ENCODE assay signal across 14 cellular contexts in the genomic region with DNA sequence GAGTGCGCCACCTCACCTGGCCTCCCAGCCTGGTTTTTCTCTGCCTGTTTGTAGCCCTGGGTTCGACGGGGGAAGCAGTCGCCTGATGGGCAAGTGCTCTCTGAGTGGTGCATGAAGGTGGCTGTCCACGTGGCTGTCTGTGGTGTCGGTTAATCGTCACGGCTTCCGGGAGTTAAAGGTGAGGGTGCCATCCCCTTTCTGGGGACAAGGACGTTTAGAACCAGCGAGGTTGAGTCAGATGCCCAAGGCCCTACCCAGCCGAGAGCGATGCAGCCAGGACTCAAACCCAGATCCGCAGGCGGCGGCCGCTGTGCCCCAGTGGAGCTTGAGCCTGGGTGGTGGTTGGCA. TPM values are rescaled to one million over a fixed set of nuclear protein-coding genes. Genes with fewer than 3 reads are reported as not detected.
DNase-seq lines count a peak whose midpoint lies in the region; ATAC-seq and TF ChIP-seq lines count a peak whose summit lies in the region.
"Had no signal": no experiment of that assay in that cellular context is flagged by ENCODE, and none has a peak within 500 bp of the region (broad histone marks: within the 10 kb centered on the region; RNA-seq: fewer than 3 reads in every experiment).

No MANE protein-coding gene starts in this region.

- DNase-seq in NB4 (ENCODE audit: low read depth) (peak; percentile 87), mammary epithelial cell (no peak), mesenchymal stem cell (no peak), testis (no peak), PC-3 (no peak), GM10266 (ENCODE audit: extremely low spot score) (no peak)
- DNase-seq in activated naive CD4-positive, alpha-beta T cell treated with Interleukin-2 at 50 U/mL for 16 hours = no peak
- no peak for DNase-seq in activated T-cell treated with anti-CD3 and anti-CD28 coated beads, Interleukin-2, amount 50 U/mL, for 24 hours
- DNase-seq: activated naive CD4-positive, alpha-beta T cell treated with anti-CD3 and anti-CD28 coated beads, Interleukin-2, amount 50 U/mL, for 16 hours; central memory CD4-positive, alpha-beta T cell; nephron progenitor cell had no signal

- WGBS in mammary epithelial cell (ENCODE audit: low coverage, missing lambda C conversion rate) = 87% methylated on average over 14 of the region's 17 CpGs
- WGBS in mesenchymal stem cell = 96% methylated on average over 17 of the region's 17 CpGs
- 85 to 92% methylated on average over 11 to 17 of the region's 17 CpGs for WGBS in testis, 2 donors

- H2AFZ ChIP-seq in mammary epithelial cell (ENCODE audit: low read depth, low read length) (no peak overlapping the region), mesenchymal stem cell (ENCODE audit: low read depth, low read length) (no peak overlapping the region), PC-3 (ENCODE audit: low read length) (no peak overlapping the region)
- H2AFZ ChIP-seq: hepatocyte had no signal

- peaks cover 54% of the 10 kb centered on the region for H3K79me1 ChIP-seq in mesenchymal stem cell (replicated peaks; ENCODE audit: low read length, poor library complexity, severe bottlenecking)

- H3K18ac ChIP-seq in mesenchymal stem cell (ENCODE audit: low read depth in 1 of 2, low read length in 2 of 2) = no peak overlapping the region

- H3K4me1 Mint-ChIP-seq in activated T-cell treated with anti-CD3 and anti-CD28 coated beads, Interleukin-2, amount 50 U/mL, for 24 hours (ENCODE audit: low read depth) = peaks cover 4% of the 10 kb centered on the region

- H3K4me2 ChIP-seq in mammary epithelial cell (ENCODE audit: insufficient read depth, low read depth, low read length) (peak overlapping the region; percentile 2), mesenchymal stem cell (ENCODE audit: low read length, poor library complexity, severe bottlenecking) (no peak overlapping the region), PC-3 (ENCODE audit: low read length) (no peak overlapping the region)
- H3K4me2 ChIP-seq: hepatocyte had no signal

- POLR2A ChIA-PET in PC-3 (lab: Charles Lee; ENCODE audit: unreplicated experiment) = no interaction called here

- intact Hi-C loops in mammary epithelial cell (cut with micrococcal nuclease) (no loop called here), testis (cut with DNase I; ENCODE audit: low total_unique reads) (no loop called here), PC-3 (cut with micrococcal nuclease) (no loop called here)

- in situ Hi-C loops in mammary epithelial cell (cut with MboI; ENCODE audit: low sequenced_read_pairs in 2 of 2) = no loop called here

- no peak overlapping the region for H2BK12ac ChIP-seq in mesenchymal stem cell (ENCODE audit: low read length in 2 of 2)

- H3K4me1 ChIP-seq in mammary epithelial cell (ENCODE audit: insufficient read depth, low read length) = peaks cover 87% of the 10 kb centered on the region
- peaks cover 84% of the 10 kb centered on the region for H3K4me1 ChIP-seq in mesenchymal stem cell (ENCODE audit: control insufficient read depth, insufficient read depth, low read depth, low read length)
- H3K4me1 ChIP-seq in testis = peaks cover 91% of the 10 kb centered on the region
- H3K4me1 ChIP-seq in PC-3 (ENCODE audit: insufficient read depth, low read length) = peaks cover 19% of the 10 kb centered on the region

- H3F3A ChIP-seq in PC-3 (ENCODE audit: low read length, unreplicated experiment) = no peaks in the 10 kb centered on the region

- H3K79me2 ChIP-seq in mammary epithelial cell (ENCODE audit: insufficient read depth, low read length) (peaks cover 97% of the 10 kb centered on the region), PC-3 (ENCODE audit: low read length) (peaks cover 46% of the 10 kb centered on the region)

- H3K9me3 ChIP-seq in mammary epithelial cell (replicated peaks; ENCODE audit: insufficient read depth, low read length) = no peaks in the 10 kb centered on the region
- no peaks in the 10 kb centered on the region for H3K9me3 ChIP-seq in mesenchymal stem cell (ENCODE audit: control insufficient read depth, low read length)
- H3K9me3 ChIP-seq in testis = no peaks in the 10 kb centered on the region
- no peaks in the 10 kb centered on the region for H3K9me3 ChIP-seq in PC-3 (ENCODE audit: low read length)
- H3K9me3 ChIP-seq: thoracic aorta had no signal

- H3K36me3 ChIP-seq in mammary epithelial cell (ENCODE audit: insufficient read depth, low read length) (no peaks in the 10 kb centered on the region), mesenchymal stem cell (ENCODE audit: control insufficient read depth in 1 of 2, insufficient read depth in 2 of 2, low read depth in 1 of 2, low read length in 2 of 2) (peaks cover 0 to 13% of the 10 kb centered on the region in 2 experiments), testis (ENCODE audit: low read depth, missing control alignments) (no peaks in the 10 kb centered on the region), PC-3 (ENCODE audit: low read depth, low read length) (no peaks in the 10 kb centered on the region)
- H3K36me3 ChIP-seq: thoracic aorta had no signal

- H4K8ac ChIP-seq in mesenchymal stem cell (ENCODE audit: low read length) = no peak overlapping the region

- BruUV-seq in mammary epithelial cell (replicated peaks; lab: Mats Ljungman, UMichigan) (no TSS peak), PC-3 (replicated peaks; lab: Mats Ljungman, UMichigan) (no TSS peak)

- TF ChIP-seq POLR2A in NB4 (IDR thresholded peaks at IDR 0.05; ENCODE audit: extremely low read depth, insufficient read length) (no peak), testis (IDR thresholded peaks at IDR 0.05) (no peak)

- dilution Hi-C loops in mammary epithelial cell (cut with HindIII; ENCODE audit: low sequenced_read_pairs) = no loop called here

- no peak overlapping the region for H4K91ac ChIP-seq in mesenchymal stem cell (ENCODE audit: low read length)

- H2BK120ac ChIP-seq in mesenchymal stem cell (ENCODE audit: low read depth, low read length) = no peak overlapping the region

- H3K27ac Mint-ChIP-seq in activated T-cell treated with anti-CD3 and anti-CD28 coated beads, Interleukin-2, amount 50 U/mL, for 24 hours = no peak overlapping the region
- H3K27ac Mint-ChIP-seq: B cell had no signal

- no peak overlapping the region for H2BK15ac ChIP-seq in mesenchymal stem cell (ENCODE audit: low read depth, poor library complexity, severe bottlenecking)

- no peaks in the 10 kb centered on the region for H4K20me1 ChIP-seq in mammary epithelial cell (ENCODE audit: insufficient read depth, low read length)
- H4K20me1 ChIP-seq in PC-3 (ENCODE audit: low read length) = no peaks in the 10 kb centered on the region

- H3K9ac ChIP-seq in mammary epithelial cell (ENCODE audit: insufficient read depth, low read length) (no peak overlapping the region), mesenchymal stem cell (ENCODE audit: low read length) (no peak overlapping the region), PC-3 (ENCODE audit: low read length) (no peak overlapping the region)

- no peaks in the 10 kb centered on the region for H3K27me3 Mint-ChIP-seq in activated T-cell treated with anti-CD3 and anti-CD28 coated beads, Interleukin-2, amount 50 U/mL, for 24 hours
- H3K27me3 Mint-ChIP-seq: B cell had no signal

- H3K27me3 ChIP-seq in mammary epithelial cell (ENCODE audit: insufficient read depth, low read length) (no peaks in the 10 kb centered on the region), mesenchymal stem cell (ENCODE audit: control insufficient read depth in 1 of 2, insufficient read depth in 1 of 2, low read length in 2 of 2) (no peaks in the 10 kb centered on the region), testis (no peaks in the 10 kb centered on the region), PC-3 (ENCODE audit: low read length) (no peaks in the 10 kb centered on the region)
- H3K27me3 ChIP-seq: hepatocyte had no signal

- no peak for ATAC-seq in PC-3

- H3K9me2 ChIP-seq in PC-3 (replicated peaks; ENCODE audit: low read length) = no peaks in the 10 kb centered on the region

- no peak overlapping the region for H3K14ac ChIP-seq in mesenchymal stem cell (ENCODE audit: low read length in 2 of 2)

- no peak overlapping the region for H3K4ac ChIP-seq in mesenchymal stem cell (ENCODE audit: low read depth in 1 of 2, low read length in 2 of 2)

- H3K36me3 Mint-ChIP-seq in activated T-cell treated with anti-CD3 and anti-CD28 coated beads, Interleukin-2, amount 50 U/mL, for 24 hours (ENCODE audit: low read depth) = no peaks in the 10 kb centered on the region

- no peaks in the 10 kb centered on the region for H3K9me3 Mint-ChIP-seq in activated T-cell treated with anti-CD3 and anti-CD28 coated beads, Interleukin-2, amount 50 U/mL, for 24 hours
- H3K9me3 Mint-ChIP-seq: nephron progenitor cell had no signal

- H3K4me3 Mint-ChIP-seq in activated T-cell treated with anti-CD3 and anti-CD28 coated beads, Interleukin-2, amount 50 U/mL, for 24 hours = no peak overlapping the region
- H3K4me3 Mint-ChIP-seq: B cell, nephron progenitor cell had no signal

- H3K4me3 ChIP-seq in NB4 (ENCODE audit: low read depth, low read length) = peak overlapping the region; percentile 82
- no peak overlapping the region for H3K4me3 ChIP-seq in mammary epithelial cell (replicated peaks in 1 of 3; ENCODE audit: insufficient read depth in 1 of 3, low read depth in 2 of 3, low read length in 3 of 3)
- H3K4me3 ChIP-seq in mesenchymal stem cell (ENCODE audit: insufficient read depth in 1 of 2, low read depth in 1 of 2, low read length in 2 of 2) = no peak overlapping the region
- H3K4me3 ChIP-seq in testis = no peak overlapping the region
- no peak overlapping the region for H3K4me3 ChIP-seq in PC-3 (ENCODE audit: low read length)
- H3K4me3 ChIP-seq: hepatocyte, thoracic aorta had no signal

- CTCF ChIA-PET in mammary epithelial cell (lab: Charles Lee; ENCODE audit: low non-redundant PET) (no interaction called here), PC-3 (lab: Charles Lee) (no interaction called here)

- H2BK5ac ChIP-seq in mesenchymal stem cell (ENCODE audit: low read depth, low read length, poor library complexity, severe bottlenecking) = no peak overlapping the region

- H3K23ac ChIP-seq in mesenchymal stem cell (ENCODE audit: low read length in 2 of 2) = no peak overlapping the region

- no peak overlapping the region for H3K27ac ChIP-seq in mammary epithelial cell (ENCODE audit: insufficient read depth, low read depth, low read length)
- H3K27ac ChIP-seq in mesenchymal stem cell (ENCODE audit: low read length, poor library complexity, severe bottlenecking) = no peak overlapping the region
- H3K27ac ChIP-seq in testis = peak overlapping the region; percentile 83 to 90
- no peak overlapping the region for H3K27ac ChIP-seq in PC-3 (ENCODE audit: low read length)

- H2AK5ac ChIP-seq in mesenchymal stem cell (ENCODE audit: low read length, severe bottlenecking) = peak overlapping the region; percentile 57

- TF ChIP-seq CTCF in NB4 (IDR thresholded peaks at IDR 0.05; ENCODE audit: low read depth, low read length) = no peak
- no peak for TF ChIP-seq CTCF in mammary epithelial cell (conservative IDR thresholded peaks at IDR 0.05 in 1 of 2, IDR thresholded peaks at IDR 0.05 in 1 of 2; ENCODE audit: extremely low read depth in 1 of 2, insufficient read depth in 1 of 2, low read depth in 1 of 2, low read length in 2 of 2)
- TF ChIP-seq CTCF in testis (IDR thresholded peaks at IDR 0.05) = no peak
- no peak for TF ChIP-seq CTCF in PC-3 (conservative IDR thresholded peaks at IDR 0.05; ENCODE audit: low read depth, low read length)
- no peak for TF ChIP-seq CTCF in GM10266 (IDR thresholded peaks at IDR 0.05; ENCODE audit: control insufficient read depth, insufficient read depth, low read depth, missing control alignments)

RNA-seq across cellular contexts. Expression of gene RXRA, which starts 47.7 kb away (rescaled TPM):
- 10 to 100 TPM; 31.0 to 39.2 TPM for total RNA-seq in mammary epithelial cell
- 25.2 TPM for polyA plus RNA-seq in mammary epithelial cell
- polyA minus RNA-seq in mammary epithelial cell = 28.5 TPM
- polyA plus RNA-seq in mesenchymal stem cell (2013, experiment 1 of 2) = 37.8 TPM
- polyA plus RNA-seq in mesenchymal stem cell (2013, experiment 2 of 2) = 38.3 TPM
- 10 to 100 TPM; 47.3 to 61.0 TPM for total RNA-seq in testis
- 31.3 TPM for polyA plus RNA-seq in testis (ENCODE audit: insufficient read depth, low read depth, low replicate concordance)
- 17.5 and 23.3 TPM in 2 replicates for total RNA-seq in PC-3 (2014; rRNA removed)

Comparison
In these comparisons a context has a peak if more than half of its experiments do, and no peak if none do; other contexts are left out.
1. H3K27ac ChIP-seq: peak in testis (2 of 2); none in mammary epithelial cell (single experiment), mesenchymal stem cell (single experiment) and PC-3 (single experiment).